In the genomic region with DNA sequence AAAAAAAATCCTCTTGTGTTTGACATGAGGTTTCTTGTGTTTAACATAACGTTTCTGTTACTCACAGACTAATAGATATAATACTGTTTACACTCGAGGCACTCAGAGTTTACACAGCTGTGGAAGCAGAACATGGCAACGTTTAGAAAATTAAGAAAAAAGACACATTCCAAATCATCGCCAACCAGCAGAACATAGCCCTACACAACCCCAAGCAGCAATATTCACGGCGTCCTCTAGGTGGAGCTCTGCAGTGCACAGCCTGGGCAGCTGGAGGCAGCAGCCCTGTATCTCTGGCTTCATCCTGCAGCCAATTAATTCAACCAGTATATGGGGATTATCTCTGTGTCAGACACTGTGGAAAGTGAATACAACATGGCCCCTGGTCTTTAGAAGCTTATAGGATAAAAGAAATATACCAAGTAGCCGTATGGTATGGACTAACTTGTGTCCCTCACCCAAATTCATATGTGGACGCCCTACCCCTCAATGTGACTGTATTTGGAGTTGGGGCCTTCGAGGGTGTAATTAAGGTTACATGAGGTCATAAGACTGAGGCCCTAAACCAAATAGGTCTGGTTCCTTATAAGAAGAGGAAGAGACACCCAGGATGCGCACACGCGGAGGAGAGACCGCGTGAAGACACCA, we compare ENCODE assay signal across 8 cellular contexts. TPM values are rescaled to one million over a fixed set of nuclear protein-coding genes. Genes with fewer than 3 reads are reported as not detected.
DNase-seq lines count a peak whose midpoint lies in the region; ATAC-seq and TF ChIP-seq lines count a peak whose summit lies in the region.

No MANE protein-coding gene starts in this region.

- ATAC-seq in GM19395 (IDR thresholded peaks at IDR 0.05; ENCODE audit: unreplicated experiment): peak; percentile 96
- peak; percentile 89 for ATAC-seq in HG03520 (IDR thresholded peaks at IDR 0.05; ENCODE audit: unreplicated experiment)

- H3K9me3 ChIP-seq in neutrophil (no peaks in the 10 kb centered on the region), suprapubic skin (no peaks in the 10 kb centered on the region)

- 53% methylated on average over 14 of the region's 14 CpGs for WGBS in suprapubic skin

- peak; percentile 75 for DNase-seq in COLO668 (lab: John Stamatoyannopoulos, UW; ENCODE audit: unreplicated experiment)
- DNase-seq in OCI-M2 (lab: John Stamatoyannopoulos, UW; ENCODE audit: unreplicated experiment): peak; percentile 3
- DNase-seq in activated T-cell treated with anti-CD3 and anti-CD28 coated beads, Interleukin-2, amount 50 U/mL, for 48 hours: peak; percentile 92
- peak; percentile 85 for DNase-seq in fibroblast of pulmonary artery (ENCODE audit: low read depth)
- DNase-seq in suprapubic skin (ENCODE audit: low spot score in 2 of 2): no peak

- H3K4me1 ChIP-seq in neutrophil (ENCODE audit: control insufficient read depth in 1 of 2, insufficient read depth in 1 of 2, low read depth in 1 of 2, low read length in 1 of 2) (no peaks in the 10 kb centered on the region), suprapubic skin (peaks cover 58% of the 10 kb centered on the region)

- H3K27ac ChIP-seq in neutrophil: no peak overlapping the region
- H3K27ac ChIP-seq in suprapubic skin: peak overlapping the region; percentile 87

- no peaks in the 10 kb centered on the region for H3K36me3 ChIP-seq in neutrophil
- no peaks in the 10 kb centered on the region for H3K36me3 ChIP-seq in suprapubic skin

- TF ChIP-seq CTCF in fibroblast of pulmonary artery (IDR thresholded peaks at IDR 0.05; ENCODE audit: low read length, missing control alignments) (peak; percentile 100), neutrophil (IDR thresholded peaks at IDR 0.05) (peak; percentile 82), suprapubic skin (IDR thresholded peaks at IDR 0.05) (peak; percentile 76 to 92)

- no peak for TF ChIP-seq POLR2A in suprapubic skin (IDR thresholded peaks at IDR 0.05)

- no peak for TF ChIP-seq EP300 in suprapubic skin (IDR thresholded peaks at IDR 0.05)

- peaks cover 8% of the 10 kb centered on the region for H3K27me3 ChIP-seq in neutrophil
- H3K27me3 ChIP-seq in suprapubic skin: no peaks in the 10 kb centered on the region

- H3K4me3 ChIP-seq in fibroblast of pulmonary artery (replicated peaks; ENCODE audit: low read depth, low read length): no peak overlapping the region
- no peak overlapping the region for H3K4me3 ChIP-seq in neutrophil (ENCODE audit: low read depth in 1 of 2, low read length in 1 of 2)
- no peak overlapping the region for H3K4me3 ChIP-seq in suprapubic skin

RNA-seq across cellular contexts. Expression of a gene that starts 36.5 kb away (rescaled TPM):
- 10 to 100 TPM; 11.6 to 18.6 (median 16.5) TPM for total RNA-seq in suprapubic skin

RNA-seq across cellular contexts. Expression of a gene that starts 54.7 kb away (rescaled TPM):
- 10 to 100 TPM; 49.8 to 78.3 (median 59.9) TPM for total RNA-seq in suprapubic skin

Comparison
In these comparisons a context has a peak if more than half of its experiments do, and no peak if none do; other contexts are left out.
1. DNase-seq: peak in COLO668 (single experiment), OCI-M2 (single experiment), activated T-cell treated with anti-CD3 and anti-CD28 coated beads, Interleukin-2, amount 50 U/mL, for 48 hours (2 of 2) and fibroblast of pulmonary artery (single experiment); none in suprapubic skin (0 of 2).
2. Peak in every context shown above with its lines, with median percentiles within 50 percentile points of each other: CTCF ChIP-seq.